ENCODE assay signal across 1 cellular context in the genomic region with DNA sequence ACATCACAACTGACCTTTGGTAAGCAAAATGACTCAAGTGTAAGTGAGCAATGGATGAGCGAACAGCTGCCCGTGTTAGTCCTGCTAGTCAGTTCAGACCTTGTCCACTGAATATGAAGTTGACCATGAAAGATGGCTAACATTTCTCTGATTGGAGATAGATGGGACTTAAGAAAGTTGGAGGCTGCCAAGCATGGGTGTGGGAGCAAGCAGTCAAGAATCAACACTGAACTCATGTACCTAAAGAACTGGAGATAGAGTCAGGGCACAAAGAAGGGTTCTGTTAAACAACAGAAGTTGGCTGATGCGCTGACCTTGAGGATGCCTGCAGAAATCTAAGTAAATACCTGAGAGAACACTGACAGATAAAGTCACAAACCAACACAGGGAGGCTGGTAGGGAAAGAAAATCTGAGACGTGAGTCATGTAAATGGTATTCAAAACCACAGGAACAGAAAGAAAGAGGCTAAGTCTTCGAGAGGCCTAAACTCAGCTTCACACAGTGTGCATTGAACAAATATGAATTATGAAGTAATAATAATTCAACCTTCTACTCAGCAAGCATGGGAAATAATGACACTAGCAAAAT.
TF ChIP-seq lines count a peak whose summit lies in the region.

No MANE protein-coding gene starts in this region.

TF ChIP-seq in WTC11, 78 proteins besides CTCF, POLR2A, EP300 and RAD21 (continued from another document):
- no peak for TF ChIP-seq MLX (CRISPR knock-in tag; IDR thresholded peaks at IDR 0.05)
- TF ChIP-seq TCF7 (CRISPR knock-in tag; IDR thresholded peaks at IDR 0.05; ENCODE audit: low read depth): no peak
- TF ChIP-seq ZMAT4 (CRISPR knock-in tag; IDR thresholded peaks at IDR 0.05): no peak
- no peak for TF ChIP-seq MXD4 (CRISPR knock-in tag; IDR thresholded peaks at IDR 0.05; ENCODE audit: borderline replicate concordance)
- TF ChIP-seq HMGA2 (CRISPR knock-in tag; IDR thresholded peaks at IDR 0.05): no peak
- no peak for TF ChIP-seq JAZF1 (CRISPR knock-in tag; IDR thresholded peaks at IDR 0.05)
- no peak for TF ChIP-seq NFATC4 (CRISPR knock-in tag; IDR thresholded peaks at IDR 0.05)
- TF ChIP-seq, protein P1, sequence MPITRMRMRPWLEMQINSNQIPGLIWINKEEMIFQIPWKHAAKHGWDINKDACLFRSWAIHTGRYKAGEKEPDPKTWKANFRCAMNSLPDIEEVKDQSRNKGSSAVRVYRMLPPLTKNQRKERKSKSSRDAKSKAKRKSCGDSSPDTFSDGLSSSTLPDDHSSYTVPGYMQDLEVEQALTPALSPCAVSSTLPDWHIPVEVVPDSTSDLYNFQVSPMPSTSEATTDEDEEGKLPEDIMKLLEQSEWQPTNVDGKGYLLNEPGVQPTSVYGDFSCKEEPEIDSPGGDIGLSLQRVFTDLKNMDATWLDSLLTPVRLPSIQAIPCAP (CRISPR knock-in tag; IDR thresholded peaks at IDR 0.05): no peak
- TF ChIP-seq, protein P2, sequence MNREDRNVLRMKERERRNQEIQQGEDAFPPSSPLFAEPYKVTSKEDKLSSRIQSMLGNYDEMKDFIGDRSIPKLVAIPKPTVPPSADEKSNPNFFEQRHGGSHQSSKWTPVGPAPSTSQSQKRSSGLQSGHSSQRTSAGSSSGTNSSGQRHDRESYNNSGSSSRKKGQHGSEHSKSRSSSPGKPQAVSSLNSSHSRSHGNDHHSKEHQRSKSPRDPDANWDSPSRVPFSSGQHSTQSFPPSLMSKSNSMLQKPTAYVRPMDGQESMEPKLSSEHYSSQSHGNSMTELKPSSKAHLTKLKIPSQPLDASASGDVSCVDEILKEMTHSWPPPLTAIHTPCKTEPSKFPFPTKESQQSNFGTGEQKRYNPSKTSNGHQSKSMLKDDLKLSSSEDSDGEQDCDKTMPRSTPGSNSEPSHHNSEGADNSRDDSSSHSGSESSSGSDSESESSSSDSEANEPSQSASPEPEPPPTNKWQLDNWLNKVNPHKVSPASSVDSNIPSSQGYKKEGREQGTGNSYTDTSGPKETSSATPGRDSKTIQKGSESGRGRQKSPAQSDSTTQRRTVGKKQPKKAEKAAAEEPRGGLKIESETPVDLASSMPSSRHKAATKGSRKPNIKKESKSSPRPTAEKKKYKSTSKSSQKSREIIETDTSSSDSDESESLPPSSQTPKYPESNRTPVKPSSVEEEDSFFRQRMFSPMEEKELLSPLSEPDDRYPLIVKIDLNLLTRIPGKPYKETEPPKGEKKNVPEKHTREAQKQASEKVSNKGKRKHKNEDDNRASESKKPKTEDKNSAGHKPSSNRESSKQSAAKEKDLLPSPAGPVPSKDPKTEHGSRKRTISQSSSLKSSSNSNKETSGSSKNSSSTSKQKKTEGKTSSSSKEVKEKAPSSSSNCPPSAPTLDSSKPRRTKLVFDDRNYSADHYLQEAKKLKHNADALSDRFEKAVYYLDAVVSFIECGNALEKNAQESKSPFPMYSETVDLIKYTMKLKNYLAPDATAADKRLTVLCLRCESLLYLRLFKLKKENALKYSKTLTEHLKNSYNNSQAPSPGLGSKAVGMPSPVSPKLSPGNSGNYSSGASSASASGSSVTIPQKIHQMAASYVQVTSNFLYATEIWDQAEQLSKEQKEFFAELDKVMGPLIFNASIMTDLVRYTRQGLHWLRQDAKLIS (CRISPR knock-in tag; IDR thresholded peaks at IDR 0.05; ENCODE audit: borderline replicate concordance): no peak
- no peak for TF ChIP-seq ESRRA (CRISPR knock-in tag; IDR thresholded peaks at IDR 0.05; ENCODE audit: borderline replicate concordance)
- no peak for TF ChIP-seq MYBL2 (CRISPR knock-in tag; IDR thresholded peaks at IDR 0.05)
